In the genomic region with DNA sequence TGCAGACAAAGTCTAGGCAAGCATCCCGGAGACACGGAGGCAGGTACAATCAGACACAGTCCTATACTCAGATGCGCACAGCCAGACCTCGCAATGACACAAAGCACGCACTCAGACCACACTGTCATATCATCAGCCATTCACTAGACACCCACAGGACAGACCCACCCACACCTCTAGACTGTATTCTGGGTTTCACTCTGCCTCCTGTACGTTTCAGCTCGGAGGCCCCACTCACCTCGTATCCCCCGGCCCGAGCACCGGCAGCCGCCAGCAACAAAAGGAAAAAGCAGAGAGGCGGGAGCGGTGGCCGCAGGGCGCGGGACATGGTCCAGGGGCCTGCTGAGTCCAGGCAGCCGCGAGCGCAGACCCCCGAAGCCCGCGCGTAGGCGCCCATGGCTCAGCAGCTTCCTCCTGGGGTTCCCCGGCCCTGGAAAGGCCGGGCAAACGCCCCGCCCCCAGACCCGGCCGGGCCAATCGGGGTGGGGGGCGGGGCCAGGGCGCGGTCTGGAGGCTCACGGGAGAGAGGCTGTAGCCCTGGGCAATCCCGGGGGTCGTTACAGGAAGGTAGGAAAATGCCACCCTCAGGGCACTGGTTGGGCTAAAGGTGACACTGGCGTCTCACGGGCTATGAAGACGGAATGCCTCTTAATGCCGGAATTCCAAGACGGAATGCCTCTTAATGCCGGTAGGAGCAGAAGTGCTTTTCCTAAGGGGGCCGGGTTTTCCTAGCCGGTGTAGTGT, we compare ENCODE assay signal across 1 cellular context.
A peak's percentile ranks its signal among the peaks of the same experiment; 100 is the strongest.
TF ChIP-seq lines count a peak whose summit lies in the region.

Gene MAN2B1 (minus strand): TSS at position 438 of the 744 bp plus-strand sequence. CDS start 41 bp downstream, at position 397.
Gene WDR83 (plus strand): TSS at position 503 of the 744 bp plus-strand sequence. CDS start 2,984 bp downstream, outside the sequence.

TF ChIP-seq in IMR-90, 13 proteins besides CTCF, POLR2A, EP300 and RAD21:
- TF ChIP-seq BHLHE40 (IDR thresholded peaks at IDR 0.05; ENCODE audit: low read depth, low read length) (no peak), MXI1 (IDR thresholded peaks at IDR 0.05; ENCODE audit: borderline replicate concordance, low read depth, low read length) (0 out of 2 replicates have a peak, but pooled peaks have one; percentile 28), FOS (IDR thresholded peaks at IDR 0.05; ENCODE audit: low read depth, low read length) (no peak), NFE2L2 (IDR thresholded peaks at IDR 0.05; ENCODE audit: low read depth, low read length) (no peak), RFX5 (IDR thresholded peaks at IDR 0.05; ENCODE audit: low read depth, low read length) (no peak), CHD1 (IDR thresholded peaks at IDR 0.05; ENCODE audit: low read depth, low read length) (no peak), SMC3 (IDR thresholded peaks at IDR 0.05; ENCODE audit: low read depth, low read length) (no peak), MAFK (IDR thresholded peaks at IDR 0.05; ENCODE audit: low read depth, low read length) (no peak), MAZ (IDR thresholded peaks at IDR 0.05; ENCODE audit: borderline replicate concordance, low read depth, low read length) (0 out of 2 replicates have a peak, but pooled peaks have one; percentile 18), RCOR1 (IDR thresholded peaks at IDR 0.05; ENCODE audit: insufficient replicate concordance, low read length) (no peak), CEBPB (IDR thresholded peaks at IDR 0.05; ENCODE audit: low read depth, low read length) (no peak)
- TF ChIP-seq, protein P1, sequence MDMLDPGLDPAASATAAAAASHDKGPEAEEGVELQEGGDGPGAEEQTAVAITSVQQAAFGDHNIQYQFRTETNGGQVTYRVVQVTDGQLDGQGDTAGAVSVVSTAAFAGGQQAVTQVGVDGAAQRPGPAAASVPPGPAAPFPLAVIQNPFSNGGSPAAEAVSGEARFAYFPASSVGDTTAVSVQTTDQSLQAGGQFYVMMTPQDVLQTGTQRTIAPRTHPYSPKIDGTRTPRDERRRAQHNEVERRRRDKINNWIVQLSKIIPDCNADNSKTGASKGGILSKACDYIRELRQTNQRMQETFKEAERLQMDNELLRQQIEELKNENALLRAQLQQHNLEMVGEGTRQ (IDR thresholded peaks at IDR 0.05; ENCODE audit: low read depth, low read length) = no peak
- TF ChIP-seq, protein P2, sequence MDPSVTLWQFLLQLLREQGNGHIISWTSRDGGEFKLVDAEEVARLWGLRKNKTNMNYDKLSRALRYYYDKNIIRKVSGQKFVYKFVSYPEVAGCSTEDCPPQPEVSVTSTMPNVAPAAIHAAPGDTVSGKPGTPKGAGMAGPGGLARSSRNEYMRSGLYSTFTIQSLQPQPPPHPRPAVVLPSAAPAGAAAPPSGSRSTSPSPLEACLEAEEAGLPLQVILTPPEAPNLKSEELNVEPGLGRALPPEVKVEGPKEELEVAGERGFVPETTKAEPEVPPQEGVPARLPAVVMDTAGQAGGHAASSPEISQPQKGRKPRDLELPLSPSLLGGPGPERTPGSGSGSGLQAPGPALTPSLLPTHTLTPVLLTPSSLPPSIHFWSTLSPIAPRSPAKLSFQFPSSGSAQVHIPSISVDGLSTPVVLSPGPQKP (IDR thresholded peaks at IDR 0.05; ENCODE audit: borderline replicate concordance, low read depth, low read length) = 0 out of 2 replicates have a peak, but pooled peaks have one; percentile 5
